ENCODE assay signal across 8 cellular contexts in the genomic region with DNA sequence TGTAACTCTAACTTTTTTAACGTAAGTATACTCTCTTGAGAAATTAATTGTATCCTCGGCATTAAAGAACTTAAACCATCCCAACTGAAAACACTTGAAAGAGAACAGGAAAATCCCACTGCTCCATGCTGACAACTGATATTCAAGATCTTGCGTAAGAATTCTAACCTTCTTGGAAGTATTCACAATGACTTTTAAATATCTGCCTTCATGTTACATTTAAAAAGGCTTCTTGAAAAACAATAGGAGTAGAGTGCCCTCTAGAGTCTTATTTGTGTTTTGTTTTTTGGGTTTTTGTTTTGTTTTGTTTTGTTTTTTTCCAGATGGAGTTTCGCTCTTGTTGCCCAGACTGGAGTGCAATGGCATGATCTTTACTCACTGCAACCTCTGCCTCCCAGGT.
DNase-seq lines count a peak whose midpoint lies in the region; ATAC-seq, FAIRE-seq and TF ChIP-seq lines count a peak whose summit lies in the region.

No MANE protein-coding gene starts in this region.

- H3K9ac ChIP-seq in astrocyte (ENCODE audit: low read length): no peak overlapping the region
- no peak overlapping the region for H3K9ac ChIP-seq in kidney (ENCODE audit: low read length in 2 of 2)

- H2AFZ ChIP-seq in astrocyte (ENCODE audit: low read depth, low read length): no peak overlapping the region

- H3K36me3 ChIP-seq in right atrium auricular region: no peaks in the 10 kb centered on the region
- H3K36me3 ChIP-seq in astrocyte (ENCODE audit: insufficient read depth, low read length): no peaks in the 10 kb centered on the region
- no peaks in the 10 kb centered on the region for H3K36me3 ChIP-seq in kidney (ENCODE audit: control insufficient read depth in 1 of 2, insufficient read depth in 2 of 2, low read length in 2 of 2)
- H3K36me3 ChIP-seq in vagina: no peaks in the 10 kb centered on the region

- no peak overlapping the region for H3K4me3 ChIP-seq in right atrium auricular region
- no peak overlapping the region for H3K4me3 ChIP-seq in astrocyte (ENCODE audit: insufficient read depth, low read depth, low read length)
- H3K4me3 ChIP-seq in kidney (ENCODE audit: low read length in 2 of 2): no peak overlapping the region
- no peak overlapping the region for H3K4me3 ChIP-seq in vagina

- peaks cover 5% of the 10 kb centered on the region for H3K4me1 Mint-ChIP-seq in astrocyte (ENCODE audit: low read depth, unreplicated experiment)

- no peaks in the 10 kb centered on the region for H3K27me3 Mint-ChIP-seq in astrocyte (ENCODE audit: low read depth, unreplicated experiment)

- H3K27me3 ChIP-seq in right atrium auricular region (no peaks in the 10 kb centered on the region), astrocyte (ENCODE audit: insufficient read depth, low read length) (no peaks in the 10 kb centered on the region), vagina (no peaks in the 10 kb centered on the region)

- peak overlapping the region; percentile 56 for H3K4me2 ChIP-seq in astrocyte (ENCODE audit: low read length)

- DNase-seq in Right ventricle myocardium inferior (ENCODE audit: missing footprints): no peak
- DNase-seq in right atrium auricular region (ENCODE audit: low spot score): no peak
- DNase-seq in NCI-H2029 (lab: John Stamatoyannopoulos, UW): peak; percentile 22
- peak; percentile 38 for DNase-seq in astrocyte (ENCODE audit: low read depth)
- no peak for DNase-seq in kidney
- DNase-seq in vagina (ENCODE audit: extremely low spot score in 2 of 2): no peak
- no peak for DNase-seq in stimulated activated CD4-positive, alpha-beta T cell treated with anti-CD3 and anti-CD28 coated beads, Interleukin-4, amount 100 ng/mL, for 24 hours

- H3K9me3 ChIP-seq in right atrium auricular region (no peaks in the 10 kb centered on the region), astrocyte (ENCODE audit: insufficient read depth, low read depth, low read length) (no peaks in the 10 kb centered on the region), kidney (ENCODE audit: control insufficient read depth in 1 of 2, low read length in 2 of 2) (no peaks in the 10 kb centered on the region), vagina (no peaks in the 10 kb centered on the region)

- H3K4me1 ChIP-seq in right atrium auricular region: no peaks in the 10 kb centered on the region
- no peaks in the 10 kb centered on the region for H3K4me1 ChIP-seq in astrocyte (ENCODE audit: insufficient read depth, low read length)
- no peaks in the 10 kb centered on the region for H3K4me1 ChIP-seq in kidney (ENCODE audit: control insufficient read depth in 1 of 2, insufficient read depth in 1 of 2, low read depth in 1 of 2, low read length in 2 of 2)
- no peaks in the 10 kb centered on the region for H3K4me1 ChIP-seq in vagina

- TF ChIP-seq CTCF in right atrium auricular region (IDR thresholded peaks at IDR 0.05) (peak in 1 of 2 donors; percentile 70), astrocyte (IDR thresholded peaks at IDR 0.05; ENCODE audit: insufficient read depth, low read depth, low read length) (peak; percentile 47), kidney (IDR thresholded peaks at IDR 0.05; ENCODE audit: borderline replicate concordance, extremely low read depth, insufficient read depth) (peak; percentile 35), vagina (IDR thresholded peaks at IDR 0.05) (peak; percentile 17 to 73 (median 68))

- no peaks in the 10 kb centered on the region for H3K79me2 ChIP-seq in astrocyte (ENCODE audit: insufficient read depth, low read length)

- no peak overlapping the region for H3K4me3 Mint-ChIP-seq in astrocyte (ENCODE audit: unreplicated experiment)

- peak; percentile 71 for ATAC-seq in Right ventricle myocardium inferior
- ATAC-seq in GM19455 (IDR thresholded peaks at IDR 0.05; ENCODE audit: unreplicated experiment): no peak

- intact Hi-C loops in Right ventricle myocardium inferior (cut with DNase I) (loop anchor here (1.0 to 5.0 kb wide), 3 partner anchors 464 to 908 kb away; no protein-coding TSS in a partner anchor), kidney (cut with DNase I) (loop anchor here (5.0 kb wide), 1 partner anchor 463 kb away; no protein-coding TSS in a partner anchor), vagina (cut with DNase I) (loop anchor here (5.0 kb wide), 1 partner anchor 463 kb away; no protein-coding TSS in a partner anchor)

- no peak overlapping the region for H3K27ac Mint-ChIP-seq in astrocyte (ENCODE audit: unreplicated experiment)

- FAIRE-seq in astrocyte (lab: Jason Lieb, UNC): no peak
- peak; percentile 93 for FAIRE-seq in kidney (lab: Jason Lieb, UNC)

- TF ChIP-seq POLR2A in vagina (IDR thresholded peaks at IDR 0.05): no peak

- no peaks in the 10 kb centered on the region for H4K20me1 ChIP-seq in astrocyte (ENCODE audit: insufficient read depth, low read length)

- no peaks in the 10 kb centered on the region for H3K36me3 Mint-ChIP-seq in astrocyte (ENCODE audit: low read depth, unreplicated experiment)

- H3K27ac ChIP-seq in right atrium auricular region (no peak overlapping the region), astrocyte (ENCODE audit: low read depth, low read length) (no peak overlapping the region), kidney (ENCODE audit: low read depth in 2 of 2, low read length in 2 of 2) (no peak overlapping the region), vagina (no peak overlapping the region)

- H3K9me3 Mint-ChIP-seq in astrocyte (ENCODE audit: unreplicated experiment): no peaks in the 10 kb centered on the region

Comparison
In these comparisons a context has a peak if more than half of its experiments do, and no peak if none do; other contexts are left out.
1. DNase-seq: peak in NCI-H2029 (single experiment) and astrocyte (single experiment); none in Right ventricle myocardium inferior (single experiment), right atrium auricular region (single experiment), kidney (single experiment), vagina (0 of 2) and stimulated activated CD4-positive, alpha-beta T cell treated with anti-CD3 and anti-CD28 coated beads, Interleukin-4, amount 100 ng/mL, for 24 hours (single experiment).